In genomic region chr4:164384416-164384815, GRCh38 we compare ENCODE assay signal across 21 cellular contexts.
A peak's percentile ranks its signal among the peaks of the same experiment; 100 is the strongest.
DNase-seq lines count a peak whose midpoint lies in the region; ATAC-seq and TF ChIP-seq lines count a peak whose summit lies in the region.
"Had no signal": no experiment of that assay in that cellular context is flagged by ENCODE, and none has a peak within 500 bp of the region (broad histone marks: within the 10 kb centered on the region; RNA-seq: fewer than 3 reads in every experiment).

No MANE protein-coding gene starts in this region.

- H2BK20ac ChIP-seq in H9 (ENCODE audit: low read depth, low read length, poor library complexity, severe bottlenecking), result no peak overlapping the region

- intact Hi-C loops in dorsolateral prefrontal cortex (cut with DNase I), result loop anchor here (5.0 to 10.0 kb wide), 8 partner anchors 130 to 827 kb away; no protein-coding TSS in a partner anchor

- H3K36me3 Mint-ChIP-seq in H9 (ENCODE audit: insufficient read depth in 1 of 3, low read depth in 3 of 3), result no peaks in the 10 kb centered on the region
- H3K36me3 Mint-ChIP-seq: activated naive CD4-positive, alpha-beta T cell treated with anti-CD3 and anti-CD28 coated beads, Interleukin-2, amount 50 U/mL, for 24 hours had no signal

- H4K5ac ChIP-seq in H9 (ENCODE audit: insufficient read length, low read depth, low read length), result no peak overlapping the region

- H3K27me3 Mint-ChIP-seq in H9 (ENCODE audit: low read depth), result peaks cover 41% of the 10 kb centered on the region

- peak overlapping the region; percentile 84 for H3K4me2 ChIP-seq in H9 (ENCODE audit: insufficient read depth, insufficient read length, low read length)
- H3K4me2 ChIP-seq: BLaER1 treated with 17β-estradiol and CSF1 and Interleukin-3, amounts not matched to agents 10 nM and 100 nM had no signal

- WGBS in H9 (ENCODE audit: extremely low coverage, insufficient read length, low lambda C conversion rate), result no CpG with 5 or more reads among the region's 8 CpGs

- no peak overlapping the region for H2BK120ac ChIP-seq in H9 (ENCODE audit: low read depth, low read length, poor library complexity, severe bottlenecking)

- no peak overlapping the region for H3T11ph ChIP-seq in H9 (ENCODE audit: low read length)

- no peak overlapping the region for H4K91ac ChIP-seq in H9 (ENCODE audit: insufficient read length, low read depth, low read length)

- no peak overlapping the region for H3K27ac Mint-ChIP-seq in H9
- H3K27ac Mint-ChIP-seq: activated naive CD4-positive, alpha-beta T cell treated with anti-CD3 and anti-CD28 coated beads, Interleukin-2, amount 50 U/mL, for 24 hours; T-helper 17 cell had no signal

- no peaks in the 10 kb centered on the region; the same call in 1 of the 2 replicates for H3K4me1 ChIP-seq in H9 (ENCODE audit: insufficient read depth, low read length)
- H3K4me1 ChIP-seq: BLaER1 treated with 17β-estradiol and CSF1 and Interleukin-3, amounts not matched to agents 10 nM and 100 nM had no signal

- TF ChIP-seq CTCF in H9 (conservative IDR thresholded peaks at IDR 0.05) (no peak), dorsolateral prefrontal cortex (IDR thresholded peaks at IDR 0.05 in 54 of 56, conservative IDR thresholded peaks at IDR 0.05 in 2 of 56; ENCODE audit: low read depth in 1 of 56, partially characterized antibody in 56 of 56) (no peak), retinal pigment epithelial cell (conservative IDR thresholded peaks at IDR 0.05; ENCODE audit: low read depth, low read length) (no peak)

- no peak overlapping the region for H3K27ac ChIP-seq in H9 (ENCODE audit: insufficient read length, low read depth, low read length)
- H3K27ac ChIP-seq in dorsolateral prefrontal cortex, result peak overlapping the region in 58 of 59 donors; percentile 67 to 99 (median 96)
- H3K27ac ChIP-seq: BLaER1 treated with 17β-estradiol and CSF1 and Interleukin-3, amounts not matched to agents 10 nM and 100 nM; esophagus squamous epithelium; stomach had no signal

- H2BK5ac ChIP-seq in H9 (ENCODE audit: insufficient read length, low read length), result no peak overlapping the region

- ATAC-seq in GM18520 (IDR thresholded peaks at IDR 0.05; ENCODE audit: unreplicated experiment) (no peak), GM19035 (IDR thresholded peaks at IDR 0.05; ENCODE audit: unreplicated experiment) (no peak)
- ATAC-seq: K562, left colon, T-helper 17 cell had no signal

- peaks cover 6 to 7% of the 10 kb centered on the region in 2 experiments for H3K4me1 Mint-ChIP-seq in H9
- H3K4me1 Mint-ChIP-seq: activated naive CD4-positive, alpha-beta T cell treated with anti-CD3 and anti-CD28 coated beads, Interleukin-2, amount 50 U/mL, for 24 hours had no signal

- no peak overlapping the region for H2BK15ac ChIP-seq in H9 (ENCODE audit: low read depth, low read length)

- no peak overlapping the region for H3K18ac ChIP-seq in H9 (ENCODE audit: insufficient read length, low read depth, low read length)

- no peaks in the 10 kb centered on the region for H3K79me1 ChIP-seq in H9 (ENCODE audit: insufficient read depth, low read depth, low read length, poor library complexity, severe bottlenecking)

- H2BK12ac ChIP-seq in H9 (ENCODE audit: insufficient read length, low read depth, low read length), result no peak overlapping the region

- no peaks in the 10 kb centered on the region for H3K9me3 Mint-ChIP-seq in H9
- H3K9me3 Mint-ChIP-seq: activated naive CD4-positive, alpha-beta T cell treated with anti-CD3 and anti-CD28 coated beads, Interleukin-2, amount 50 U/mL, for 24 hours had no signal

- no peak overlapping the region for H3K14ac ChIP-seq in H9 (ENCODE audit: insufficient read depth, low read length)

- no peaks in the 10 kb centered on the region for H3K79me2 ChIP-seq in H9 (ENCODE audit: insufficient read depth, low read length)

- H3K4ac ChIP-seq in H9 (ENCODE audit: low read depth, low read length), result no peak overlapping the region

- no peak overlapping the region for H3K23ac ChIP-seq in H9 (ENCODE audit: insufficient read length, low read depth, low read length)

- H2AFZ ChIP-seq in H9 (ENCODE audit: low read length), result no peak overlapping the region

- no peak for DNase-seq in H9
- no peak for DNase-seq in dorsolateral prefrontal cortex
- DNase-seq in medulla oblongata (ENCODE audit: extremely low spot score), result peak; percentile 35
- no peak for DNase-seq in retinal pigment epithelial cell (ENCODE audit: low read depth)
- no peak for DNase-seq in 8988T
- DNase-seq in NCI-H446 (lab: John Stamatoyannopoulos, UW), result no peak
- DNase-seq: aorta; Calu3; effector CD8-positive, alpha-beta T cell; esophagus squamous epithelium; left colon; NCI-H1436 treated with DMSO at 0.1 percent for 48 hours; NCI-H2171; stimulated activated CD4-positive, alpha-beta T cell treated with anti-CD3 and anti-CD28 coated beads, Interleukin-4, amount 100 ng/mL, for 24 hours; stomach; T-helper 17 cell had no signal

- no peaks in the 10 kb centered on the region for H3K9me3 ChIP-seq in H9 (ENCODE audit: control insufficient read depth, low read depth, low read length)
- H3K9me3 ChIP-seq: esophagus squamous epithelium had no signal

- peaks cover 8% of the 10 kb centered on the region for H3K23me2 ChIP-seq in H9 (ENCODE audit: insufficient read length, low read depth, low read length, poor library complexity, severe bottlenecking)

- peaks cover 3% of the 10 kb centered on the region for H4K20me1 ChIP-seq in H9 (ENCODE audit: control insufficient read depth, insufficient read depth, insufficient read length)
- H4K20me1 ChIP-seq: BLaER1 treated with 17β-estradiol and CSF1 and Interleukin-3, amounts not matched to agents 10 nM and 100 nM had no signal

- H3K4me3 Mint-ChIP-seq in H9, result peak overlapping the region; percentile 79 to 90
- H3K4me3 Mint-ChIP-seq: activated naive CD4-positive, alpha-beta T cell treated with anti-CD3 and anti-CD28 coated beads, Interleukin-2, amount 50 U/mL, for 24 hours; T-helper 17 cell had no signal

- H3K56ac ChIP-seq in H9 (ENCODE audit: insufficient read length, low read depth, low read length), result no peak overlapping the region

- no peak overlapping the region for H3K9ac ChIP-seq in H9 (ENCODE audit: extremely low read depth, insufficient read length, low read length)
- H3K9ac ChIP-seq: BLaER1 treated with 17β-estradiol and CSF1 and Interleukin-3, amounts not matched to agents 10 nM and 100 nM had no signal

- H3K4me3 ChIP-seq in dorsolateral prefrontal cortex (peak overlapping the region; percentile 6 to 87 (median 71)), retinal pigment epithelial cell (ENCODE audit: low read length) (peak overlapping the region; percentile 86)
- H3K4me3 ChIP-seq: BLaER1 treated with 17β-estradiol and CSF1 and Interleukin-3, amounts not matched to agents 10 nM and 100 nM; K562 had no signal

- no peak overlapping the region for H2AK5ac ChIP-seq in H9 (ENCODE audit: insufficient read length, low read length)

- H3K27me3 ChIP-seq in H9 (ENCODE audit: insufficient read depth, low read length), result peaks cover 3% of the 10 kb centered on the region; the same call in 1 of the 2 replicates
- peaks cover 0 to 9% (median 0%) of the 10 kb centered on the region in 45 donors for H3K27me3 ChIP-seq in dorsolateral prefrontal cortex

- no peak overlapping the region for H4K8ac ChIP-seq in H9 (replicated peaks; ENCODE audit: insufficient read length, low read depth, low read length)
